ENCODE assay signal across 1 cellular context in the genomic region with DNA sequence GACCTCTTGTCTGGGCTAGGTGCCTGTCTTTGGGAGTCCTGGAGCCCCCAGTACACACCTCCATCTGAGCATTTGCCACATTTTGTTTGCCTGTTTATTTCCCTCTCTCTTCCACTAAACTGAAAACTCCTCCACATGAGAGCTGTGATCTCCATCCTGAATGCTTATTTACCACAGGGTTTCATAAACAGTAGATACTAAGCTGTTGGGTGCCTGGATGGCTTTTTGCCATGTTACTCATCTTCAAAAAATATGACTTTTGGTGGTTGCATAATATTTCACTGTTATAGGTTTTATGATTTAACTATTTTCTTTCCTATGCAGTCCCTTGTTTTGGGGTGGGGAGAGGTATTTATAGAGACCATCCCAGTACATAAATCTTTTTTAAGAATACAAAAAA.
TF ChIP-seq lines count a peak whose summit lies in the region.

No MANE protein-coding gene starts in this region.

TF ChIP-seq in IMR-90, 13 proteins besides CTCF, POLR2A, EP300 and RAD21:
- TF ChIP-seq FOS (IDR thresholded peaks at IDR 0.05; ENCODE audit: low read depth, low read length) (no peak), CEBPB (IDR thresholded peaks at IDR 0.05; ENCODE audit: low read depth, low read length) (peak; percentile 30; the same call in 1 of the 2 replicates)
- TF ChIP-seq, protein P1, sequence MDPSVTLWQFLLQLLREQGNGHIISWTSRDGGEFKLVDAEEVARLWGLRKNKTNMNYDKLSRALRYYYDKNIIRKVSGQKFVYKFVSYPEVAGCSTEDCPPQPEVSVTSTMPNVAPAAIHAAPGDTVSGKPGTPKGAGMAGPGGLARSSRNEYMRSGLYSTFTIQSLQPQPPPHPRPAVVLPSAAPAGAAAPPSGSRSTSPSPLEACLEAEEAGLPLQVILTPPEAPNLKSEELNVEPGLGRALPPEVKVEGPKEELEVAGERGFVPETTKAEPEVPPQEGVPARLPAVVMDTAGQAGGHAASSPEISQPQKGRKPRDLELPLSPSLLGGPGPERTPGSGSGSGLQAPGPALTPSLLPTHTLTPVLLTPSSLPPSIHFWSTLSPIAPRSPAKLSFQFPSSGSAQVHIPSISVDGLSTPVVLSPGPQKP (IDR thresholded peaks at IDR 0.05; ENCODE audit: borderline replicate concordance, low read depth, low read length): no peak
